18 cellular contexts compared by ENCODE assay signal in the genomic region with DNA sequence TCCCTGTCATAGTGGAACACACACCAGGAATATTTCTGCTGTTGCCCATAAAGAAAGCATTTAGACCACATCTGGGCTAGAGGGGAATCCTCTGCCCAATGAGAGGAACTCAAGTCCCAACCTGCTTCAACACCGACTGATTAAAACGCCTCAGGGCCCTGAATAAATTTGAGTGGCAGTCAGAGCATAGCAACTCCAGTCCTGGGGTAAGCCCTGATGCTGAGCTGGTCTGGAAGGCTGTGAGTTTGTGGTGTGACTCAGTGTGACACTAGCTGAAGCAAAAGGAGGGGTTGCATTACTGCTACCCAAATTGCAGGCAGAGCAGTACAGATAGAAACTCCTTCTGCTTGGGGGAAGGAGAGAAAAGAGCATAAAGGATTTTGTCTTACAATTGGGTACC.
DNase-seq lines count a peak whose midpoint lies in the region; ATAC-seq, FAIRE-seq and TF ChIP-seq lines count a peak whose summit lies in the region.
"Had no signal": no experiment of that assay in that cellular context is flagged by ENCODE, and none has a peak within 500 bp of the region (broad histone marks: within the 10 kb centered on the region; RNA-seq: fewer than 3 reads in every experiment).

No MANE protein-coding gene starts in this region.

- H3K36me3 Mint-ChIP-seq in activated naive CD8-positive, alpha-beta T cell treated with anti-CD3 and anti-CD28 coated beads for 36 hours: no peaks in the 10 kb centered on the region
- peaks cover 29% of the 10 kb centered on the region for H3K36me3 Mint-ChIP-seq in natural killer cell
- H3K36me3 Mint-ChIP-seq: IgD-negative memory B cell had no signal

- peaks cover 3% of the 10 kb centered on the region for H3K9me3 Mint-ChIP-seq in activated naive CD8-positive, alpha-beta T cell treated with anti-CD3 and anti-CD28 coated beads for 36 hours
- peaks cover 12 to 16% of the 10 kb centered on the region in 2 donors for H3K9me3 Mint-ChIP-seq in natural killer cell

- no peaks in the 10 kb centered on the region for H3K9me3 ChIP-seq in ovary

- H3K4me1 ChIP-seq in ovary (ENCODE audit: insufficient read depth): no peaks in the 10 kb centered on the region

- WGBS in ovary, 3 donors: 82 to 85% (median 83%) methylated on average over 2 of the region's 2 CpGs

- no peak for TF ChIP-seq POLR2A in ovary (IDR thresholded peaks at IDR 0.05)

- TF ChIP-seq CTCF in RWPE1 (conservative IDR thresholded peaks at IDR 0.05; ENCODE audit: low read depth) (no peak), bronchial epithelial cell (IDR thresholded peaks at IDR 0.05; ENCODE audit: insufficient read depth, low read length, severe bottlenecking) (no peak), ovary (IDR thresholded peaks at IDR 0.05) (no peak), natural killer cell (IDR thresholded peaks at IDR 0.05) (no peak)

- no peak for FAIRE-seq in bronchial epithelial cell (lab: Jason Lieb, UNC)
- FAIRE-seq: A204.1, GM12878, GM18507 had no signal

- CTCF ChIA-PET in RWPE1 (lab: Yijun Ruan, JAX): no interaction called here

- no peaks in the 10 kb centered on the region for H3K4me1 Mint-ChIP-seq in activated naive CD8-positive, alpha-beta T cell treated with anti-CD3 and anti-CD28 coated beads for 36 hours
- H3K4me1 Mint-ChIP-seq in natural killer cell: no peaks in the 10 kb centered on the region
- H3K4me1 Mint-ChIP-seq: B cell, IgD-negative memory B cell had no signal

- no peaks in the 10 kb centered on the region for H3K36me3 ChIP-seq in bronchial epithelial cell (ENCODE audit: control insufficient read depth, insufficient read depth, low read length)
- no peaks in the 10 kb centered on the region for H3K36me3 ChIP-seq in ovary

- POLR2A ChIA-PET in RWPE1 (lab: Yijun Ruan, JAX; ENCODE audit: low non-redundant PET): no interaction called here

- intact Hi-C loops in ovary (cut with DNase I): no loop called here
- intact Hi-C loops in natural killer cell (cut with micrococcal nuclease): no loop called here

- no peak overlapping the region for H3K27ac ChIP-seq in RWPE1
- H3K27ac ChIP-seq in ovary: no peak overlapping the region

- H3K4me3 ChIP-seq in bronchial epithelial cell (ENCODE audit: low read depth, low read length) (no peak overlapping the region), ovary (no peak overlapping the region)
- H3K4me3 ChIP-seq: GM12878 had no signal

- H3K27me3 ChIP-seq in bronchial epithelial cell (ENCODE audit: control insufficient read depth, insufficient read depth, low read length) (no peaks in the 10 kb centered on the region), ovary (no peaks in the 10 kb centered on the region)

- no peaks in the 10 kb centered on the region for H3K27me3 Mint-ChIP-seq in activated naive CD8-positive, alpha-beta T cell treated with anti-CD3 and anti-CD28 coated beads for 36 hours
- no peaks in the 10 kb centered on the region for H3K27me3 Mint-ChIP-seq in natural killer cell (ENCODE audit: low read depth in 2 of 2)
- H3K27me3 Mint-ChIP-seq: B cell; CD4-positive, alpha-beta T cell; IgD-negative memory B cell had no signal

- no peak for TF ChIP-seq EP300 in ovary (IDR thresholded peaks at IDR 0.05)

- DNase-seq in HPDE6-E6E7 (ENCODE audit: extremely low spot score) (peak; percentile 45), RWPE1 (ENCODE audit: low spot score) (peak; percentile 53), bronchial epithelial cell (ENCODE audit: low read depth) (peak; percentile 89), islet precursor cell (peak; percentile 60), ovary (no peak), natural killer cell (no peak)
- DNase-seq in activated naive CD8-positive, alpha-beta T cell treated with anti-CD3 and anti-CD28 coated beads for 36 hours: no peak
- DNase-seq: C1 segment of cervical spinal cord; Calu3; CD4-positive, alpha-beta T cell; DMS79; GOT3 had no signal

- no peak overlapping the region for H3K27ac Mint-ChIP-seq in activated naive CD8-positive, alpha-beta T cell treated with anti-CD3 and anti-CD28 coated beads for 36 hours
- H3K27ac Mint-ChIP-seq in natural killer cell: no peak overlapping the region
- H3K27ac Mint-ChIP-seq: B cell; CD4-positive, alpha-beta T cell; IgD-negative memory B cell had no signal

- ATAC-seq in natural killer cell: no peak
- ATAC-seq: GM12878, HCT116 had no signal

- H3K4me3 Mint-ChIP-seq in activated naive CD8-positive, alpha-beta T cell treated with anti-CD3 and anti-CD28 coated beads for 36 hours: no peak overlapping the region
- H3K4me3 Mint-ChIP-seq in natural killer cell: no peak overlapping the region
- H3K4me3 Mint-ChIP-seq: B cell; CD4-positive, alpha-beta T cell; IgD-negative memory B cell had no signal

Comparison
In these comparisons a context has a peak if more than half of its experiments do, and no peak if none do; other contexts are left out.
1. DNase-seq: peak in HPDE6-E6E7 (single experiment), RWPE1 (single experiment), bronchial epithelial cell (single experiment) and islet precursor cell (single experiment); none in ovary (0 of 5), activated naive CD8-positive, alpha-beta T cell treated with anti-CD3 and anti-CD28 coated beads for 36 hours (single experiment) and natural killer cell (single experiment).